Comparison of ENCODE assay signal across 20 cellular contexts in genomic region chr1:180002437-180002836, GRCh38. TPM values are rescaled to one million over a fixed set of nuclear protein-coding genes. Genes with fewer than 3 reads are reported as not detected.
A peak's percentile ranks its signal among the peaks of the same experiment; 100 is the strongest.
DNase-seq lines count a peak whose midpoint lies in the region; ATAC-seq and TF ChIP-seq lines count a peak whose summit lies in the region.
"Had no signal": no experiment of that assay in that cellular context is flagged by ENCODE, and none has a peak within 500 bp of the region (broad histone marks: within the 10 kb centered on the region; RNA-seq: fewer than 3 reads in every experiment).

No MANE protein-coding gene starts in this region.

- H4K20me1 ChIP-seq in MM.1S (ENCODE audit: insufficient read depth, low read length), result no peaks in the 10 kb centered on the region

- H3K4me2 ChIP-seq in MM.1S (ENCODE audit: low read depth, low read length), result peak overlapping the region; percentile 79

- H3K27me3 ChIP-seq in MM.1S (replicated peaks; ENCODE audit: insufficient read depth, low read length), result no peaks in the 10 kb centered on the region

- no peak for ATAC-seq in activated T-cell treated with anti-CD3 and anti-CD28 coated beads, Interleukin-2, amount 50 U/mL, for 72 hours (replicated peaks in 1 of 2)
- ATAC-seq in stimulated activated memory B cell treated with anti-CD40 and anti-IgM and Interleukin-4, amounts not matched to agents 10 μg/mL and 1 μg/mL and 100 μg/mL, for 72 hours, result no peak
- ATAC-seq in sciatic nerve, result no peak
- ATAC-seq in activated naive CD8-positive, alpha-beta T cell treated with anti-CD3 and anti-CD28 coated beads, Interleukin-2, amount 50 U/mL, for 24 hours, result no peak
- ATAC-seq: HCT116, PC-3 had no signal

- H3K79me2 ChIP-seq in MM.1S (ENCODE audit: low read length), result peaks cover 65% of the 10 kb centered on the region

- H3K27me3 Mint-ChIP-seq in activated T-cell treated with anti-CD3 and anti-CD28 coated beads, Interleukin-2, amount 50 U/mL, for 72 hours (ENCODE audit: low read depth), result no peaks in the 10 kb centered on the region
- H3K27me3 Mint-ChIP-seq in stimulated activated memory B cell treated with anti-CD40 and anti-IgM and Interleukin-4, amounts not matched to agents 10 μg/mL and 1 μg/mL and 100 μg/mL, for 72 hours, result no peaks in the 10 kb centered on the region
- H3K27me3 Mint-ChIP-seq in activated naive CD8-positive, alpha-beta T cell treated with anti-CD3 and anti-CD28 coated beads, Interleukin-2, amount 50 U/mL, for 24 hours, result no peaks in the 10 kb centered on the region

- no peak overlapping the region for H2AFZ ChIP-seq in MM.1S (ENCODE audit: low read length)

- no peak overlapping the region for H3K4me3 Mint-ChIP-seq in activated T-cell treated with anti-CD3 and anti-CD28 coated beads, Interleukin-2, amount 50 U/mL, for 72 hours
- H3K4me3 Mint-ChIP-seq in stimulated activated memory B cell treated with anti-CD40 and anti-IgM and Interleukin-4, amounts not matched to agents 10 μg/mL and 1 μg/mL and 100 μg/mL, for 72 hours, result peak overlapping the region; percentile 10
- H3K4me3 Mint-ChIP-seq in activated naive CD8-positive, alpha-beta T cell treated with anti-CD3 and anti-CD28 coated beads, Interleukin-2, amount 50 U/mL, for 24 hours, result no peak overlapping the region

- no peaks in the 10 kb centered on the region for H3K4me1 Mint-ChIP-seq in activated T-cell treated with anti-CD3 and anti-CD28 coated beads, Interleukin-2, amount 50 U/mL, for 72 hours (ENCODE audit: low read depth)
- H3K4me1 Mint-ChIP-seq in stimulated activated memory B cell treated with anti-CD40 and anti-IgM and Interleukin-4, amounts not matched to agents 10 μg/mL and 1 μg/mL and 100 μg/mL, for 72 hours, result peaks cover 12% of the 10 kb centered on the region
- peaks cover 5% of the 10 kb centered on the region for H3K4me1 Mint-ChIP-seq in activated naive CD8-positive, alpha-beta T cell treated with anti-CD3 and anti-CD28 coated beads, Interleukin-2, amount 50 U/mL, for 24 hours

- H3K4me1 ChIP-seq in MM.1S (ENCODE audit: low read length), result peaks cover 63% of the 10 kb centered on the region
- H3K4me1 ChIP-seq: Caco-2 had no signal

- TF ChIP-seq CTCF in MM.1S (IDR thresholded peaks at IDR 0.05; ENCODE audit: low read length) (no peak), choroid plexus epithelial cell (conservative IDR thresholded peaks at IDR 0.05; ENCODE audit: low read depth, low read length) (no peak)

- H3K9ac ChIP-seq in MM.1S (ENCODE audit: low read length), result peak overlapping the region; percentile 3; the same call in 1 of the 2 replicates

- H3K36me3 Mint-ChIP-seq in activated T-cell treated with anti-CD3 and anti-CD28 coated beads, Interleukin-2, amount 50 U/mL, for 72 hours (ENCODE audit: insufficient read depth in 2 of 2), result peaks cover 8 to 10% of the 10 kb centered on the region in 2 donors
- peaks cover 14% of the 10 kb centered on the region for H3K36me3 Mint-ChIP-seq in stimulated activated memory B cell treated with anti-CD40 and anti-IgM and Interleukin-4, amounts not matched to agents 10 μg/mL and 1 μg/mL and 100 μg/mL, for 72 hours
- peaks cover 35% of the 10 kb centered on the region for H3K36me3 Mint-ChIP-seq in activated naive CD8-positive, alpha-beta T cell treated with anti-CD3 and anti-CD28 coated beads, Interleukin-2, amount 50 U/mL, for 24 hours (ENCODE audit: low read depth)

- intact Hi-C loops in sciatic nerve (cut with DNase I), result no loop called here

- no peaks in the 10 kb centered on the region; the same call in 1 of the 2 replicates for H3K36me3 ChIP-seq in MM.1S (replicated peaks; ENCODE audit: insufficient read depth, low read length)

- peaks cover 41% of the 10 kb centered on the region for H3F3A ChIP-seq in MM.1S (ENCODE audit: insufficient read depth, low read length)

- peak overlapping the region; percentile 29 for H3K4me3 ChIP-seq in MM.1S (ENCODE audit: low read length)
- H3K4me3 ChIP-seq in choroid plexus epithelial cell (ENCODE audit: low read depth, low read length), result no peak overlapping the region

- H3K27ac Mint-ChIP-seq in activated T-cell treated with anti-CD3 and anti-CD28 coated beads, Interleukin-2, amount 50 U/mL, for 72 hours, result peak overlapping the region; percentile 47
- H3K27ac Mint-ChIP-seq in stimulated activated memory B cell treated with anti-CD40 and anti-IgM and Interleukin-4, amounts not matched to agents 10 μg/mL and 1 μg/mL and 100 μg/mL, for 72 hours, result no peak overlapping the region
- no peak overlapping the region for H3K27ac Mint-ChIP-seq in activated naive CD8-positive, alpha-beta T cell treated with anti-CD3 and anti-CD28 coated beads, Interleukin-2, amount 50 U/mL, for 24 hours

- H3K27ac ChIP-seq in MM.1S (ENCODE audit: low read length), result peak overlapping the region; percentile 81
- H3K27ac ChIP-seq: 22Rv1, C4-2B had no signal

- H3K9me3 Mint-ChIP-seq in activated T-cell treated with anti-CD3 and anti-CD28 coated beads, Interleukin-2, amount 50 U/mL, for 72 hours, result no peaks in the 10 kb centered on the region
- H3K9me3 Mint-ChIP-seq in stimulated activated memory B cell treated with anti-CD40 and anti-IgM and Interleukin-4, amounts not matched to agents 10 μg/mL and 1 μg/mL and 100 μg/mL, for 72 hours, result no peaks in the 10 kb centered on the region
- H3K9me3 Mint-ChIP-seq in activated naive CD8-positive, alpha-beta T cell treated with anti-CD3 and anti-CD28 coated beads, Interleukin-2, amount 50 U/mL, for 24 hours, result peaks cover 4% of the 10 kb centered on the region

- no peaks in the 10 kb centered on the region for H3K9me2 ChIP-seq in MM.1S (replicated peaks; ENCODE audit: insufficient read depth, low read length)

- H3K9me3 ChIP-seq in MM.1S (replicated peaks; ENCODE audit: insufficient read depth, low read length), result no peaks in the 10 kb centered on the region
- H3K9me3 ChIP-seq: Caco-2 had no signal

- no peak for DNase-seq in activated T-cell treated with anti-CD3 and anti-CD28 coated beads, Interleukin-2, amount 50 U/mL, for 72 hours
- DNase-seq in activated T-cell treated with anti-CD3 and anti-CD28 coated beads for 4 hours (no peak), MM.1S (no peak), choroid plexus epithelial cell (ENCODE audit: low read depth) (peak; percentile 16), DMS53 (lab: John Stamatoyannopoulos, UW) (no peak), sciatic nerve (ENCODE audit: low spot score) (no peak)
- DNase-seq in activated naive CD8-positive, alpha-beta T cell treated with anti-CD3 and anti-CD28 coated beads, Interleukin-2, amount 50 U/mL, for 24 hours, result no peak
- DNase-seq: Caco-2, DMS79, GDM1, NCI-H1048, NCI-H146, NCI-H2081 treated with DMSO at 0.1 percent for 48 hours, NCI-H226, NCI-H526 treated with DMSO at 0.1 percent for 48 hours, PC-3 had no signal

RNA-seq across cellular contexts. Expression of gene CEP350, which starts 47.8 kb away (rescaled TPM):
- total RNA-seq in activated T-cell treated with anti-CD3 and anti-CD28 coated beads, Interleukin-2, amount 50 U/mL, for 72 hours, result 10 to 100 TPM; 60.6 to 63.7 TPM
- 70.0 TPM for total RNA-seq in sciatic nerve
